ENCODE assay signal across 8 cellular contexts in the genomic region with DNA sequence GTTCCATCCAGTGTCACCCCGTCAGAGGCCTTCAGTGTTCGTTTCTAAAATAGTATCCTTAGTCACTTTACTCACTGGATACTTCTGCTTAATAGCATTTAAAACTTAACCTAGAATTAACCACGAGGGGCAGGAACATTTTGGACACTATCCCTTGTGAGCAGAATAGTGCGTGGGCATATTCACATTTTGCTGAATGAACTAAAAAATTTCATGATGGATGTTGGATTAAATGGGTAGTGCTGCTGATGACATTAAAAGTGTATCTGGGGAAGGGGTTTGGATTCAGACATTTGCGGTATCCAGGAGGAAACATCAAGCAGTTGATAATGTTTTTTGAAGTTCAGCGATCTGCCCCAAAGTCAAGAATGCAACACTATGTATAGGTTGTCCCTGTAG. TPM values are rescaled to one million over a fixed set of nuclear protein-coding genes. Genes with fewer than 3 reads are reported as not detected.
DNase-seq lines count a peak whose midpoint lies in the region; FAIRE-seq and TF ChIP-seq lines count a peak whose summit lies in the region.

No MANE protein-coding gene starts in this region.

- H3K4me2 ChIP-seq in BLaER1 = peak overlapping the region; percentile 84
- peak overlapping the region; percentile 77 for H3K4me2 ChIP-seq in Loucy (ENCODE audit: low read depth, low read length, poor library complexity, severe bottlenecking)

- H3K27ac ChIP-seq in BLaER1 = peak overlapping the region; percentile 87
- H3K27ac ChIP-seq in colonic mucosa = peak overlapping the region; percentile 93

- H3K4me1 ChIP-seq in BLaER1 (peaks cover 32% of the 10 kb centered on the region), Loucy (ENCODE audit: insufficient read depth, low read length, poor library complexity, severe bottlenecking) (peaks cover 16% of the 10 kb centered on the region), colonic mucosa (peaks cover 16% of the 10 kb centered on the region)

- H3K27ac Mint-ChIP-seq in nephron = peak overlapping the region; percentile 99

- FAIRE-seq in frontal cortex (lab: Jason Lieb, UNC) = no peak

- H3K27me3 ChIP-seq in BLaER1 (no peaks in the 10 kb centered on the region), Loucy (ENCODE audit: insufficient read depth, low read length, poor library complexity, severe bottlenecking) (no peaks in the 10 kb centered on the region), colonic mucosa (no peaks in the 10 kb centered on the region)

- H3K36me3 ChIP-seq in BLaER1 (peaks cover 48% of the 10 kb centered on the region), Loucy (ENCODE audit: insufficient read depth, low read length) (peaks cover 33% of the 10 kb centered on the region), colonic mucosa (peaks cover 7% of the 10 kb centered on the region)

- no peaks in the 10 kb centered on the region for H3K9me3 Mint-ChIP-seq in nephron

- TF ChIP-seq CTCF in Loucy (conservative IDR thresholded peaks at IDR 0.05; ENCODE audit: low read length) = no peak
- TF ChIP-seq CTCF in colonic mucosa (IDR thresholded peaks at IDR 0.05) = no peak
- no peak for TF ChIP-seq CTCF in nephron (IDR thresholded peaks at IDR 0.05; ENCODE audit: unreplicated experiment in 3 of 3)

- H3K4me1 Mint-ChIP-seq in nephron = peaks cover 39% of the 10 kb centered on the region

- no peaks in the 10 kb centered on the region for H3K27me3 Mint-ChIP-seq in nephron (ENCODE audit: low read depth)

- peaks cover 22% of the 10 kb centered on the region for H4K20me1 ChIP-seq in BLaER1
- no peaks in the 10 kb centered on the region for H4K20me1 ChIP-seq in Loucy (ENCODE audit: insufficient read depth, low read length, poor library complexity, severe bottlenecking)

- peak overlapping the region; percentile 39; the same call in 1 of the 2 replicates for H2AFZ ChIP-seq in Loucy (ENCODE audit: low read length)

- H3K9ac ChIP-seq in BLaER1 (peak overlapping the region; percentile 90), Loucy (ENCODE audit: low read depth, low read length, poor library complexity, severe bottlenecking) (peak overlapping the region; percentile 76), colonic mucosa (ENCODE audit: low read depth in 2 of 2, low read length in 2 of 2) (peak overlapping the region; percentile 88 to 96)

- peaks cover 25% of the 10 kb centered on the region for H3K36me3 Mint-ChIP-seq in nephron (ENCODE audit: low read depth)

- DNase-seq in colonic mucosa (no peak), ecto neural progenitor cell (ENCODE audit: low spot score) (no peak), frontal cortex (ENCODE audit: low spot score in 2 of 2) (no peak)
- no peak for DNase-seq in stimulated activated CD4-positive, alpha-beta T cell treated with anti-CD3 and anti-CD28 coated beads, Interleukin-4, amount 100 ng/mL, for 4 hours
- DNase-seq in stimulated activated naive CD4-positive, alpha-beta T cell treated with Interleukin-2 at 50 U/mL for 16 hours (lab: John Stamatoyannopoulos, UW) = no peak

- peaks cover 33% of the 10 kb centered on the region for H3K79me2 ChIP-seq in Loucy (ENCODE audit: insufficient read depth, low read length)

- peaks cover 9% of the 10 kb centered on the region; the same call in 1 of the 2 replicates for H3F3A ChIP-seq in Loucy (ENCODE audit: low read depth)

- H3K9me2 ChIP-seq in Loucy (replicated peaks; ENCODE audit: low read depth, low read length) = no peaks in the 10 kb centered on the region

- H3K9me3 ChIP-seq in BLaER1 = no peaks in the 10 kb centered on the region
- no peaks in the 10 kb centered on the region for H3K9me3 ChIP-seq in Loucy (ENCODE audit: insufficient read depth, low read depth, low read length)
- no peaks in the 10 kb centered on the region for H3K9me3 ChIP-seq in colonic mucosa

- H3K4me3 ChIP-seq in BLaER1 = peak overlapping the region; percentile 79
- peak overlapping the region; percentile 82 for H3K4me3 ChIP-seq in Loucy (ENCODE audit: low read length, poor library complexity, severe bottlenecking)
- H3K4me3 ChIP-seq in colonic mucosa = peak overlapping the region; percentile 99

- intact Hi-C loops in colonic mucosa (cut with DNase I) = loop anchor here (5.0 kb wide), 2 partner anchors 47 to 107 kb away; no protein-coding TSS in a partner anchor

- H3K4me3 Mint-ChIP-seq in nephron = peak overlapping the region; percentile 97 to 99 (median 97)

RNA-seq across cellular contexts. Expression of a gene that starts 0.8 kb away (rescaled TPM):
- total RNA-seq in colonic mucosa (10 to 100 TPM; 24.1 to 48.0 TPM), frontal cortex (14.7 TPM)

RNA-seq across cellular contexts. Expression of a gene that starts 53.1 kb away (rescaled TPM):
- total RNA-seq in colonic mucosa = 100 to 1,000 TPM; 182 to 274 TPM
- 297 TPM for total RNA-seq in frontal cortex
